Comparison of ENCODE assay signal across 8 cellular contexts in genomic region chr6:37696841-37697735, GRCh38. TPM values are rescaled to one million over a fixed set of nuclear protein-coding genes. Genes with fewer than 3 reads are reported as not detected.
DNase-seq lines count a peak whose midpoint lies in the region; ATAC-seq and TF ChIP-seq lines count a peak whose summit lies in the region.

No MANE protein-coding gene starts in this region.

- DNase-seq in AG10803 (ENCODE audit: low read depth) (peak; percentile 12), H7 (peak; percentile 79), T-helper 22 cell (ENCODE audit: low read depth) (peak; percentile 20), caudate nucleus (lab: John Stamatoyannopoulos, UW) (no peak), lower lobe of right lung (no peak), NCI-H1694 (lab: John Stamatoyannopoulos, UW) (no peak), hepatic stellate cell (ENCODE audit: low spot score) (no peak)
- peak; percentile 50 for DNase-seq in stimulated activated naive CD8-positive, alpha-beta T cell treated with anti-CD3 and anti-CD28 coated beads, Interleukin-15, Interleukin-2, amounts not matched to agents 100 U/mL and 50 U/mL, for 24 hours

- ATAC-seq in lower lobe of right lung: peak; percentile 12 to 30
- ATAC-seq in stimulated activated naive CD8-positive, alpha-beta T cell treated with anti-CD3 and anti-CD28 coated beads, Interleukin-15, Interleukin-2, amounts not matched to agents 100 U/mL and 50 U/mL, for 24 hours: peak; percentile 30

- H3K27me3 ChIP-seq in H7 (ENCODE audit: control insufficient read depth, insufficient read depth, low read length) (peaks cover 96% of the 10 kb centered on the region), lower lobe of right lung (ENCODE audit: low read depth) (peaks cover 53% of the 10 kb centered on the region)

- H3K36me3 ChIP-seq in H7 (replicated peaks; ENCODE audit: control insufficient read depth, insufficient read depth, low read length) (no peaks in the 10 kb centered on the region), lower lobe of right lung (no peaks in the 10 kb centered on the region)

- intact Hi-C loops in lower lobe of right lung (cut with DNase I): no loop called here

- peak overlapping the region; percentile 26 for H3K27ac ChIP-seq in caudate nucleus (ENCODE audit: low read depth, low read length)
- no peak overlapping the region for H3K27ac ChIP-seq in lower lobe of right lung

- no peak for TF ChIP-seq CTCF in AG10803 (conservative IDR thresholded peaks at IDR 0.05; ENCODE audit: low read length)
- TF ChIP-seq CTCF in lower lobe of right lung (IDR thresholded peaks at IDR 0.05): peak; percentile 6

- H3K4me3 ChIP-seq in AG10803 (ENCODE audit: low read length) (peak overlapping the region; percentile 74), H7 (ENCODE audit: insufficient read depth, low read depth, low read length) (peak overlapping the region; percentile 60), lower lobe of right lung (peak overlapping the region; percentile 77)

- H3K4me1 ChIP-seq in lower lobe of right lung: peaks cover 27% of the 10 kb centered on the region

- H3K9me3 ChIP-seq in lower lobe of right lung: no peaks in the 10 kb centered on the region

RNA-seq across cellular contexts. Expression of gene MDGA1, which starts 0.6 kb away (rescaled TPM):
- 0.67 and 0.90 TPM in 2 replicates for total RNA-seq in H7 (2014; rRNA removed; shearing (Covaris generic))
- 4.0 TPM for total RNA-seq in lower lobe of right lung

Comparison
In these comparisons a context has a peak if more than half of its experiments do, and no peak if none do; other contexts are left out.
1. DNase-seq: peak in AG10803 (single experiment), H7 (single experiment), T-helper 22 cell (single experiment) and stimulated activated naive CD8-positive, alpha-beta T cell treated with anti-CD3 and anti-CD28 coated beads, Interleukin-15, Interleukin-2, amounts not matched to agents 100 U/mL and 50 U/mL, for 24 hours (single experiment); none in caudate nucleus (0 of 61), lower lobe of right lung (single experiment), NCI-H1694 (single experiment) and hepatic stellate cell (single experiment).
2. Peak in every context shown above with its lines, with median percentiles within 50 percentile points of each other: H3K4me3 ChIP-seq.